Comparison of ENCODE assay signal across 8 cellular contexts in genomic region chrX:13506574-13506973, GRCh38.
DNase-seq lines count a peak whose midpoint lies in the region; ATAC-seq and TF ChIP-seq lines count a peak whose summit lies in the region.

No MANE protein-coding gene starts in this region.

- H3K4me3 ChIP-seq in CD4-positive, alpha-beta memory T cell (ENCODE audit: low read length in 2 of 2) = no peak overlapping the region
- H3K4me3 ChIP-seq in HL-60 (replicated peaks; ENCODE audit: insufficient read depth, low read length) = no peak overlapping the region
- no peak overlapping the region for H3K4me3 ChIP-seq in left ventricle myocardium inferior
- no peak overlapping the region for H3K4me3 ChIP-seq in spleen

- ATAC-seq in GM21447 (IDR thresholded peaks at IDR 0.05; ENCODE audit: unreplicated experiment) = no peak
- no peak for ATAC-seq in GM21576 (IDR thresholded peaks at IDR 0.05; ENCODE audit: unreplicated experiment)

- TF ChIP-seq CTCF in HL-60 (IDR thresholded peaks at IDR 0.05; ENCODE audit: insufficient read depth, low read length) (peak; percentile 7), left ventricle myocardium inferior (IDR thresholded peaks at IDR 0.05; ENCODE audit: borderline replicate concordance) (peak; percentile 77), spleen (IDR thresholded peaks at IDR 0.05 in 8 of 11, conservative IDR thresholded peaks at IDR 0.05 in 3 of 11) (peak in 10 of 11 experiments; percentile 28 to 77 (median 60))

- CTCF ChIA-PET in CD4-positive, alpha-beta memory T cell (lab: Charles Lee; ENCODE audit: partially characterized antibody) = interaction anchor here (0.7 to 2.7 kb wide), 15 partner anchors 32 to 1745 kb away, joined by 3 to 57 read pairs (median 4); partner anchors contain the start of gene GEMIN8

- no peaks in the 10 kb centered on the region for H3K9me3 ChIP-seq in CD4-positive, alpha-beta memory T cell (ENCODE audit: control insufficient read depth in 1 of 2, low read length in 2 of 2)
- H3K9me3 ChIP-seq in left ventricle myocardium inferior (replicated peaks) (no peaks in the 10 kb centered on the region), spleen (no peaks in the 10 kb centered on the region)

- no peaks in the 10 kb centered on the region for H3K36me3 Mint-ChIP-seq in CD4-positive, alpha-beta memory T cell

- intact Hi-C loops in CD4-positive, alpha-beta memory T cell (cut with micrococcal nuclease) = loop anchor here (1.0 to 5.0 kb wide), 2 partner anchors 140 to 246 kb away; no protein-coding TSS in a partner anchor
- intact Hi-C loops in left ventricle myocardium inferior (cut with micrococcal nuclease) (loop anchor here (2.0 to 5.0 kb wide), 2 partner anchors 141 to 526 kb away; no protein-coding TSS in a partner anchor), spleen (cut with DNase I; ENCODE audit: low total_unique reads) (no loop called here)

- H3K9me3 Mint-ChIP-seq in CD4-positive, alpha-beta memory T cell = peaks cover 0 to 2% (median 0%) of the 10 kb centered on the region in 8 donors

- H3K4me1 Mint-ChIP-seq in CD4-positive, alpha-beta memory T cell = peaks cover 0 to 5% (median 0%) of the 10 kb centered on the region in 4 donors

- DNase-seq in CD4-positive, alpha-beta memory T cell = peak; percentile 40 to 45 (median 41)
- DNase-seq in HL-60 (ENCODE audit: low read depth in 1 of 2, low spot score in 1 of 2) (peak in 1 of 2 experiments; percentile 40), SK-MEL-5 (ENCODE audit: low read depth, low spot score) (peak; percentile 56), left ventricle myocardium inferior (peak; percentile 15), spleen (peak; percentile 75)
- DNase-seq in activated naive CD4-positive, alpha-beta T cell treated with anti-CD3 and anti-CD28 coated beads, Interleukin-2, amount 50 U/mL, for 16 hours = peak; percentile 47

- POLR2A ChIA-PET in CD4-positive, alpha-beta memory T cell (lab: Charles Lee; ENCODE audit: partially characterized antibody) = interaction anchor here (1.6 to 1.9 kb wide), 3 partner anchors 265 to 525 kb away, joined by 4 to 10 read pairs (median 6); partner anchors contain the start of gene GEMIN8

- H3K27me3 Mint-ChIP-seq in CD4-positive, alpha-beta memory T cell = peaks cover 0 to 2% of the 10 kb centered on the region in 2 donors

- TF ChIP-seq POLR2A in spleen (IDR thresholded peaks at IDR 0.05) = no peak

- 11 to 17% (median 12%) methylated on average over 5 of the region's 5 CpGs for WGBS in spleen, 5 donors

- in situ Hi-C loops in SK-MEL-5 (cut with HindIII; ENCODE audit: low pct_unique_long_range_greater_than_20kb, low sequenced_read_pairs) = no loop called here

- H3K27ac Mint-ChIP-seq in CD4-positive, alpha-beta memory T cell = no peak overlapping the region

- no peaks in the 10 kb centered on the region for H3K36me3 ChIP-seq in CD4-positive, alpha-beta memory T cell (ENCODE audit: insufficient read depth, low read length)
- H3K36me3 ChIP-seq in left ventricle myocardium inferior (no peaks in the 10 kb centered on the region), spleen (no peaks in the 10 kb centered on the region)

- H3K27ac ChIP-seq in CD4-positive, alpha-beta memory T cell (ENCODE audit: low read depth, low read length) = no peak overlapping the region
- H3K27ac ChIP-seq in HL-60 (replicated peaks) (no peak overlapping the region), left ventricle myocardium inferior (replicated peaks) (no peak overlapping the region), spleen (no peak overlapping the region)

- H3K27me3 ChIP-seq in CD4-positive, alpha-beta memory T cell (ENCODE audit: insufficient read depth, low read length) = no peaks in the 10 kb centered on the region
- H3K27me3 ChIP-seq in HL-60 (ENCODE audit: insufficient read depth, poor library complexity, severe bottlenecking) (no peaks in the 10 kb centered on the region), left ventricle myocardium inferior (ENCODE audit: low read depth) (no peaks in the 10 kb centered on the region), spleen (replicated peaks in 1 of 7) (peaks cover 0 to 23% (median 0%) of the 10 kb centered on the region in 7 donors)

- H3K4me3 Mint-ChIP-seq in CD4-positive, alpha-beta memory T cell = no peak overlapping the region

- H3K4me1 ChIP-seq in CD4-positive, alpha-beta memory T cell (ENCODE audit: insufficient read depth, low read length) = no peaks in the 10 kb centered on the region
- H3K4me1 ChIP-seq in left ventricle myocardium inferior (no peaks in the 10 kb centered on the region), spleen (peaks cover 0 to 6% (median 1%) of the 10 kb centered on the region in 6 donors)

Comparison
In these comparisons a context has a peak if more than half of its experiments do, and no peak if none do; other contexts are left out.
1. CTCF ChIP-seq: peak in every context shown above with its lines; median percentile 77 in left ventricle myocardium inferior; 60 in spleen; 7 in HL-60.